In genomic region chr6:113356139-113356538, GRCh38 we compare ENCODE assay signal across 26 cellular contexts.
"Had no signal": no experiment of that assay in that cellular context is flagged by ENCODE, and none has a peak within 500 bp of the region (broad histone marks: within the 10 kb centered on the region; RNA-seq: fewer than 3 reads in every experiment).

No MANE protein-coding gene starts in this region.

- ATAC-seq: activated naive CD4-positive, alpha-beta T cell treated with anti-CD3 and anti-CD28 coated beads, Interleukin-2, amount 50 U/mL, for 72 hours; activated T-cell treated with anti-CD3 and anti-CD28 coated beads, Interleukin-2, amount 50 U/mL, for 72 hours; esophagus mucosa; left lung; lower lobe of right lung; naive thymus-derived CD8-positive, alpha-beta T cell; psoas muscle; stimulated activated naive CD8-positive, alpha-beta T cell treated with anti-CD3 and anti-CD28 coated beads, Interleukin-15, Interleukin-2, amounts not matched to agents 100 U/mL and 50 U/mL, for 24 hours had no signal

- H3K9ac ChIP-seq: neural progenitor cell, parathyroid adenoma had no signal

- H2AFZ ChIP-seq: neural progenitor cell, parathyroid adenoma had no signal

- H3K27ac ChIP-seq: breast epithelium, left lung, lower lobe of right lung, neural progenitor cell, parathyroid adenoma, psoas muscle, right atrium auricular region, thoracic aorta, uterus had no signal

- H3K4me2 ChIP-seq: neural progenitor cell had no signal

- H3K27me3 ChIP-seq: breast epithelium, left lung, neural progenitor cell, right atrium auricular region, uterus had no signal

- H3K9me3 Mint-ChIP-seq: activated naive CD4-positive, alpha-beta T cell treated with anti-CD3 and anti-CD28 coated beads, Interleukin-2, amount 50 U/mL, for 72 hours; activated T-cell treated with anti-CD3 and anti-CD28 coated beads, Interleukin-2, amount 50 U/mL, for 72 hours; endodermal cell had no signal

- H3K9me3 ChIP-seq: breast epithelium, left lung, lower lobe of right lung, psoas muscle, right atrium auricular region, thoracic aorta, uterus had no signal

- H3K36me3 ChIP-seq: breast epithelium, left lung, lower lobe of right lung, neural progenitor cell, right atrium auricular region, thoracic aorta, uterus had no signal

- DNase-seq: activated CD4-positive, alpha-beta T cell treated with anti-CD3 and anti-CD28 coated beads, Interleukin-2, amount 50 U/mL, for 4 hours; activated naive CD4-positive, alpha-beta T cell; activated T-cell treated with anti-CD3 and anti-CD28 coated beads for 4 hours; activated T-cell treated with anti-CD3 and anti-CD28 coated beads, Interleukin-2, amount 50 U/mL, for 72 hours; central memory CD4-positive, alpha-beta T cell; endodermal cell; foreskin fibroblast; head of caudate nucleus; kidney glomerular epithelial cell; left lung; lower lobe of right lung; mesenchymal stem cell; naive thymus-derived CD8-positive, alpha-beta T cell; occipital lobe; psoas muscle; stimulated activated CD4-positive, alpha-beta T cell treated with anti-CD3 and anti-CD28 coated beads, Interleukin-2, amount 100 ng/mL, for 48 hours; stimulated activated naive CD8-positive, alpha-beta T cell treated with anti-CD3 and anti-CD28 coated beads, Interleukin-15, Interleukin-2, amounts not matched to agents 100 U/mL and 50 U/mL, for 24 hours; uterus had no signal

- H3K36me3 Mint-ChIP-seq: activated naive CD4-positive, alpha-beta T cell treated with anti-CD3 and anti-CD28 coated beads, Interleukin-2, amount 50 U/mL, for 72 hours; naive thymus-derived CD8-positive, alpha-beta T cell; neural progenitor cell; type B pancreatic cell had no signal

- H3K4me3 ChIP-seq: breast epithelium, left lung, lower lobe of right lung, neural progenitor cell, psoas muscle, right atrium auricular region, thoracic aorta, uterus had no signal

- H3K4me1 Mint-ChIP-seq: naive thymus-derived CD8-positive, alpha-beta T cell had no signal

- H3K4me1 ChIP-seq: breast epithelium, lower lobe of right lung, uterus had no signal

- H3K79me2 ChIP-seq: parathyroid adenoma had no signal

- H3K27ac Mint-ChIP-seq: activated naive CD4-positive, alpha-beta T cell treated with anti-CD3 and anti-CD28 coated beads, Interleukin-2, amount 50 U/mL, for 72 hours; activated T-cell treated with anti-CD3 and anti-CD28 coated beads, Interleukin-2, amount 50 U/mL, for 72 hours; endodermal cell; naive thymus-derived CD8-positive, alpha-beta T cell; neural progenitor cell had no signal

- H3K4me3 Mint-ChIP-seq: activated T-cell treated with anti-CD3 and anti-CD28 coated beads, Interleukin-2, amount 50 U/mL, for 72 hours; endodermal cell; naive thymus-derived CD8-positive, alpha-beta T cell; neural progenitor cell; type B pancreatic cell had no signal
